8 cellular contexts compared by ENCODE assay signal in the genomic region with DNA sequence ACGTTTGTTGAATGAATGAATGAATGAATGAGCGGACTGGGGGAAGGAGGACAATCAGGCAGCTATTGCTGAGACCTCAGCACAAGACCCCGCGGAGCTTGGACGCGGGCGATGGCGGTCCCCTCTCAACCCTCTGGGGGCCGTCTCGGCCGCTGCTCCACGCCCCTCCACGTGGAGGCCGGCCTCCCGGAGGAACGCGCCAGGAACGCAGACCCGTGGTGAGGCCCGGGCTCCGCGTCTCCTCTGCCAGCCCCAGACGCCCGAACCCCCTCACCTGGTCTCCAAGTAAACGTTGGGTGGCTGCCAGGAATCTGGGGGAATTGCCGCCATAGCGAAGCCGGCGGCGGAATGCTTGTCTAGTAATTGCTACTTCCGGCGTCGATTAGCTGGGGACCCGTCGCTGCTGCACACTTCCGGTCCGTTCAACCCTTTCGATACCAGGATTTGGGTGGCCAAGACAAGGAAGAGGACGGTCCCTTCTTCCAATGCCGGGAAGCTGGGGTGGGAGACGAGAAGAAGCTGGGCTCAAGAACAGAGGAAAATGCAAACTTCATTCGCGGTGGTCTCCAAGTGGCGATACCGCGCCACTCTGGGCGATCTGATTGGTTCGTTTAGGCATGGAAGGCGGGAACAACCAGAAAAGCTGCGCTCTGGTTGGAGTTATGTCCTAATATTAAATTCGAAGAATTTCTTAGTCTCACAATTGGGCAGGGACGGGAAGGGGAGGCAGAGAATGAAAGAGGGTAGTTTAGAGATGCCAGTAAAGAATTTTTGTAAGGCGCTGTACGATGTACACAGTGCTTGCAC. TPM values are rescaled to one million over a fixed set of nuclear protein-coding genes. Genes with fewer than 3 reads are reported as not detected.
DNase-seq lines count a peak whose midpoint lies in the region; ATAC-seq, FAIRE-seq and TF ChIP-seq lines count a peak whose summit lies in the region.

TSS of gene PPIL1 (minus strand) at position 361 of the 807 bp plus-strand sequence. CDS start at position 330, 31 bp downstream.

- no peaks in the 10 kb centered on the region for H4K20me1 ChIP-seq in keratinocyte (ENCODE audit: control insufficient read depth, extremely low read depth, insufficient read depth, low read length)

- dilution Hi-C loops in keratinocyte (cut with MboI; ENCODE audit: extremely low pct_ligation_motif_present, low sequenced_read_pairs) = no loop called here

- ATAC-seq in HG03196 (IDR thresholded peaks at IDR 0.05; ENCODE audit: unreplicated experiment) = peak; percentile 70

- no peaks in the 10 kb centered on the region for H3K27me3 ChIP-seq in keratinocyte (ENCODE audit: control insufficient read depth, extremely low read depth, insufficient read depth, low read length)

- peak within 1 kb of the TSS; percentile 96 for H3K27ac ChIP-seq in keratinocyte (ENCODE audit: control insufficient read depth, insufficient read depth, low read length)

- peaks cover 2 to 6% of the 10 kb centered on the region in 2 experiments for H3K36me3 ChIP-seq in keratinocyte (ENCODE audit: control insufficient read depth in 2 of 2, extremely low read depth in 1 of 2, insufficient read depth in 2 of 2, low read length in 2 of 2)

- in situ Hi-C loops in GM18951 (cut with MboI; ENCODE audit: low sequenced_read_pairs, unreplicated experiment) = no loop called here

- H2AFZ ChIP-seq in keratinocyte (ENCODE audit: control insufficient read depth, low read length) = peak within 1 kb of the TSS; percentile 98

- FAIRE-seq in keratinocyte (lab: Jason Lieb, UNC) = peak; percentile 83

- H3K79me2 ChIP-seq in keratinocyte (ENCODE audit: control insufficient read depth, insufficient read depth, low read length) = peaks cover 24% of the 10 kb centered on the region

- peaks cover 19% of the 10 kb centered on the region for H3K4me1 ChIP-seq in keratinocyte (ENCODE audit: control insufficient read depth, extremely low read depth, insufficient read depth, low read length)

- no peak for TF ChIP-seq CTCF in keratinocyte (optimal IDR thresholded peaks at IDR 0.05 in 1 of 3, IDR thresholded peaks at IDR 0.05 in 1 of 3, conservative IDR thresholded peaks at IDR 0.05 in 1 of 3; ENCODE audit: extremely low read depth in 1 of 3, insufficient read depth in 2 of 3, low read length in 3 of 3)

- H3K9me1 ChIP-seq in keratinocyte (ENCODE audit: control insufficient read depth, extremely low read depth, insufficient read depth, low read length) = no peaks in the 10 kb centered on the region

- peak within 1 kb of the TSS; percentile 97 for H3K4me2 ChIP-seq in keratinocyte (ENCODE audit: control insufficient read depth, extremely low read depth, insufficient read depth, low read depth, low read length)

- no peaks in the 10 kb centered on the region for H3K9me3 ChIP-seq in keratinocyte (ENCODE audit: control insufficient read depth, low read depth, low read length)

- peak; percentile 96 for DNase-seq in AG08395 (ENCODE audit: low spot score)
- DNase-seq in NCI-H446 (lab: John Stamatoyannopoulos, UW) = peak; percentile 92 to 96
- peak; percentile 81 for DNase-seq in activated CD4-positive, CD25-positive, alpha-beta regulatory T cell treated with anti-CD3 and anti-CD28 coated beads, Interleukin-2, amount 50 U/mL, for 72 hours
- peak; percentile 7 to 68 for DNase-seq in cerebellar nuclear complex (lab: John Stamatoyannopoulos, UW)
- peak; percentile 49 for DNase-seq in keratinocyte (ENCODE audit: low read depth, low spot score)
- peak; percentile 66 to 74 for DNase-seq in stimulated activated CD4-positive, alpha-beta T cell treated with anti-CD3 and anti-CD28 coated beads, Interleukin-15, amount 100 ng/mL, for 1 hour (ENCODE audit: low read depth in 1 of 2, low spot score in 1 of 2)

- peak within 1 kb of the TSS; percentile 97 for H3K9ac ChIP-seq in keratinocyte (ENCODE audit: control insufficient read depth, extremely low read depth, insufficient read depth, low read length)

- TF ChIP-seq POLR2A in GM18951 (IDR thresholded peaks at IDR 0.05; ENCODE audit: extremely low read depth, insufficient read depth, insufficient read length) = peak; percentile 65

- peak within 1 kb of the TSS; percentile 73 to 95 (median 93) for H3K4me3 ChIP-seq in keratinocyte (ENCODE audit: control insufficient read depth in 2 of 3, extremely low read depth in 1 of 3, insufficient read depth in 2 of 3, low read depth in 1 of 3, low read length in 3 of 3)

RNA-seq across cellular contexts. Expression of gene PPIL1, which starts in this region (rescaled TPM):
- 36.7 to 45.5 TPM (median 42.5 TPM) in 3 replicates for polyA plus RNA-seq in keratinocyte
- polyA plus RNA-seq in keratinocyte (2011; ENCODE audit: low read depth) = 33.5 TPM
- polyA plus RNA-seq in keratinocyte (2011; cell fraction: cytosol; rRNA removed) = 32.4 and 63.7 TPM in 2 replicates
- polyA plus RNA-seq in keratinocyte (2011; cell fraction: nucleus; rRNA removed) = 14.8 and 15.8 TPM in 2 replicates
- polyA plus RNA-seq in keratinocyte (2012; ENCODE audit: low replicate concordance) = 22.2 and 32.8 TPM in 2 replicates
- 21.5 to 54.4 TPM (median 40.1 TPM) in 3 replicates for polyA minus RNA-seq in keratinocyte
- 28.4 TPM for polyA minus RNA-seq in keratinocyte (2011; cell fraction: cytosol; rRNA and poly(A)+ RNA removed)
- polyA minus RNA-seq in keratinocyte (2011; cell fraction: nucleus; rRNA and poly(A)+ RNA removed) = 9.1 and 12.2 TPM in 2 replicates

Comparison
In these comparisons a context has a peak if more than half of its experiments do, and no peak if none do; other contexts are left out.
1. Peak in every context shown above with its lines: DNase-seq, ATAC-seq, H3K4me3 ChIP-seq and H3K27ac ChIP-seq.
2. DNase-seq: peak in every context shown above with its lines; median percentile 96 in AG08395; 94 in NCI-H446; 81 in activated CD4-positive, CD25-positive, alpha-beta regulatory T cell treated with anti-CD3 and anti-CD28 coated beads, Interleukin-2, amount 50 U/mL, for 72 hours; 70 in stimulated activated CD4-positive, alpha-beta T cell treated with anti-CD3 and anti-CD28 coated beads, Interleukin-15, amount 100 ng/mL, for 1 hour; 49 in keratinocyte; 38 in cerebellar nuclear complex.